10 cellular contexts compared by ENCODE assay signal in genomic region chr15:40281057-40281850, GRCh38. TPM values are rescaled to one million over a fixed set of nuclear protein-coding genes. Genes with fewer than 3 reads are reported as not detected.
A peak's percentile ranks its signal among the peaks of the same experiment; 100 is the strongest.
DNase-seq lines count a peak whose midpoint lies in the region; ATAC-seq and TF ChIP-seq lines count a peak whose summit lies in the region.
"Had no signal": no experiment of that assay in that cellular context is flagged by ENCODE, and none has a peak within 500 bp of the region (broad histone marks: within the 10 kb centered on the region; RNA-seq: fewer than 3 reads in every experiment).

No MANE protein-coding gene starts in this region.

- DNase-seq in central memory CD8-positive, alpha-beta T cell (ENCODE audit: low spot score in 2 of 2) = no peak
- DNase-seq in nephron progenitor cell (no peak), GM23248 (no peak), nucleus accumbens (lab: John Stamatoyannopoulos, UW) (no peak), T1000 (lab: John Stamatoyannopoulos, UW) (no peak), midbrain (lab: John Stamatoyannopoulos, UW) (no peak)

- H3K27me3 ChIP-seq in BLaER1 (peaks cover 72% of the 10 kb centered on the region), HUES64 (ENCODE audit: insufficient read depth, low read length) (peaks cover 70% of the 10 kb centered on the region), GM23248 (replicated peaks; ENCODE audit: insufficient read depth) (peaks cover 33% of the 10 kb centered on the region)

- no peaks in the 10 kb centered on the region for H3K36me3 ChIP-seq in BLaER1
- no peaks in the 10 kb centered on the region for H3K36me3 ChIP-seq in HUES64 (ENCODE audit: insufficient read depth, low read length)
- no peaks in the 10 kb centered on the region for H3K36me3 ChIP-seq in GM23248 (ENCODE audit: low read depth)

- H3K9me3 ChIP-seq in BLaER1 = no peaks in the 10 kb centered on the region
- no peaks in the 10 kb centered on the region for H3K9me3 ChIP-seq in HUES64 (ENCODE audit: insufficient read depth, low read depth, low read length)
- no peaks in the 10 kb centered on the region for H3K9me3 ChIP-seq in GM23248 (ENCODE audit: low read depth)

- H3K27me3 Mint-ChIP-seq in central memory CD8-positive, alpha-beta T cell = peaks cover 27% of the 10 kb centered on the region
- peaks cover 95% of the 10 kb centered on the region for H3K27me3 Mint-ChIP-seq in nephron progenitor cell (ENCODE audit: low read depth, poor library complexity)

- H3K9ac ChIP-seq in BLaER1 = 0 out of 2 replicates have a peak overlapping the region, but pooled peaks have one; percentile 58
- H3K9ac ChIP-seq in HUES64 (ENCODE audit: low read depth, low read length) = no peak overlapping the region
- H3K9ac ChIP-seq in GM23248 = no peak overlapping the region

- H3K4me3 Mint-ChIP-seq in central memory CD8-positive, alpha-beta T cell = peak overlapping the region; percentile 67
- H3K4me3 Mint-ChIP-seq in nephron progenitor cell = peak overlapping the region; percentile 70

- peaks cover 61% of the 10 kb centered on the region for H3K4me1 ChIP-seq in BLaER1
- H3K4me1 ChIP-seq in HUES64 (ENCODE audit: insufficient read depth, low read length) = peaks cover 35% of the 10 kb centered on the region
- peaks cover 15% of the 10 kb centered on the region for H3K4me1 ChIP-seq in GM23248 (ENCODE audit: insufficient read depth)

- peak overlapping the region; percentile 73 for H3K4me3 ChIP-seq in BLaER1
- peak overlapping the region; percentile 45 for H3K4me3 ChIP-seq in HUES64 (ENCODE audit: low read length)
- H3K4me3 ChIP-seq in GM23248 = no peak overlapping the region; the same call in 1 of the 2 replicates

- H3F3A ChIP-seq in GM23248 (ENCODE audit: insufficient read depth) = peaks cover 14% of the 10 kb centered on the region; the same call in 1 of the 2 replicates

- no peak overlapping the region for H2AFZ ChIP-seq in GM23248

- no peak overlapping the region for H3K27ac Mint-ChIP-seq in central memory CD8-positive, alpha-beta T cell (ENCODE audit: low read depth)
- H3K27ac Mint-ChIP-seq in nephron progenitor cell = no peak overlapping the region

- no peaks in the 10 kb centered on the region for H3K4me1 Mint-ChIP-seq in central memory CD8-positive, alpha-beta T cell
- H3K4me1 Mint-ChIP-seq in nephron progenitor cell = peaks cover 51% of the 10 kb centered on the region

- ATAC-seq in central memory CD8-positive, alpha-beta T cell (replicated peaks; ENCODE audit: extremely low read depth, poor library complexity, severe bottlenecking) = no peak

- H3K4me2 ChIP-seq in BLaER1 (peak overlapping the region; percentile 100), GM23248 (ENCODE audit: unreplicated experiment) (no peak overlapping the region)

- in situ Hi-C loops in GM23248 (cut with MboI) = no loop called here

- H3K79me2 ChIP-seq in GM23248 (ENCODE audit: insufficient read depth) = no peaks in the 10 kb centered on the region

- no peak for TF ChIP-seq CTCF in nephron progenitor cell (IDR thresholded peaks at IDR 0.05)

- WGBS in HUES64 = 10% methylated on average over 47 of the region's 47 CpGs
- 76 to 78% methylated on average over 38 to 47 of the region's 47 CpGs for WGBS in GM23248 (ENCODE audit: low coverage in 1 of 2, low lambda C conversion rate in 2 of 2, missing lambda C conversion rate in 2 of 2), 2 experiments

- H3K9me3 Mint-ChIP-seq in central memory CD8-positive, alpha-beta T cell = no peaks in the 10 kb centered on the region
- H3K9me3 Mint-ChIP-seq in nephron progenitor cell = no peaks in the 10 kb centered on the region

- H3K27ac ChIP-seq in BLaER1 = no peak overlapping the region
- H3K27ac ChIP-seq in HUES64 (ENCODE audit: low read depth, low read length) = no peak overlapping the region
- no peak overlapping the region for H3K27ac ChIP-seq in GM23248
- H3K27ac ChIP-seq: C4-2B had no signal

- H4K20me1 ChIP-seq in BLaER1 = peaks cover 27% of the 10 kb centered on the region
- H4K20me1 ChIP-seq in GM23248 (ENCODE audit: insufficient read depth) = no peaks in the 10 kb centered on the region

- H3K9me2 ChIP-seq in GM23248 (ENCODE audit: insufficient read depth) = no peaks in the 10 kb centered on the region

- peaks cover 2% of the 10 kb centered on the region for H3K36me3 Mint-ChIP-seq in central memory CD8-positive, alpha-beta T cell (ENCODE audit: insufficient read depth)
- H3K36me3 Mint-ChIP-seq in nephron progenitor cell (ENCODE audit: low read depth) = no peaks in the 10 kb centered on the region

RNA-seq across cellular contexts. Expression of gene ANKRD63, which starts 1.6 kb away (rescaled TPM):
- polyA plus RNA-seq in HUES64 (2013, experiment 1 of 2) = not detected
- not detected for polyA plus RNA-seq in HUES64 (2013, experiment 2 of 2)
- total RNA-seq in GM23248 (2014; rRNA removed; shearing (Covaris generic)) = not detected in 2 replicates
- not detected in 2 replicates for polyA plus RNA-seq in GM23248 (2016; fragmentation: Nextera tagmentation; extraction: Ambion mirVana)
- total RNA-seq: fibroblast of villous mesenchyme had no signal

RNA-seq across cellular contexts. Expression of gene PLCB2, which starts 26.5 kb away (rescaled TPM):
- polyA plus RNA-seq in HUES64 (2013, experiment 1 of 2) = 7.3 TPM
- 11.2 TPM for polyA plus RNA-seq in HUES64 (2013, experiment 2 of 2)
- 0.54 and 0.76 TPM in 2 replicates for total RNA-seq in GM23248 (2014; rRNA removed; shearing (Covaris generic))
- 1.1 TPM in 2 replicates for polyA plus RNA-seq in GM23248 (2016; fragmentation: Nextera tagmentation; extraction: Ambion mirVana)

RNA-seq across cellular contexts. Expression of gene INAFM2, which starts 42.2 kb away (rescaled TPM):
- 18.2 TPM for polyA plus RNA-seq in HUES64 (2013, experiment 1 of 2)
- 20.2 TPM for polyA plus RNA-seq in HUES64 (2013, experiment 2 of 2)
- total RNA-seq in GM23248 (2014; rRNA removed; shearing (Covaris generic)) = 16.6 and 19.9 TPM in 2 replicates
- polyA plus RNA-seq in GM23248 (2016; fragmentation: Nextera tagmentation; extraction: Ambion mirVana) = 3.9 and 4.5 TPM in 2 replicates

RNA-seq across cellular contexts. Expression of gene PAK6, which starts 42.4 kb away (rescaled TPM):
- polyA plus RNA-seq in HUES64 (2013, experiment 1 of 2) = 2.1 TPM
- polyA plus RNA-seq in HUES64 (2013, experiment 2 of 2) = 5.2 TPM
- total RNA-seq in GM23248 (2014; rRNA removed; shearing (Covaris generic)) = not detected in 2 replicates
- polyA plus RNA-seq in GM23248 (2016; fragmentation: Nextera tagmentation; extraction: Ambion mirVana) = not detected in 2 replicates

RNA-seq across cellular contexts. Expression of gene CCDC9B, which starts 59.5 kb away (rescaled TPM):
- 0.80 TPM for polyA plus RNA-seq in HUES64 (2013, experiment 1 of 2)
- polyA plus RNA-seq in HUES64 (2013, experiment 2 of 2) = 0.13 TPM
- 16.9 and 19.6 TPM in 2 replicates for total RNA-seq in GM23248 (2014; rRNA removed; shearing (Covaris generic))
- polyA plus RNA-seq in GM23248 (2016; fragmentation: Nextera tagmentation; extraction: Ambion mirVana) = 28.8 and 33.1 TPM in 2 replicates
